ENCODE assay signal across 7 cellular contexts in the genomic region with DNA sequence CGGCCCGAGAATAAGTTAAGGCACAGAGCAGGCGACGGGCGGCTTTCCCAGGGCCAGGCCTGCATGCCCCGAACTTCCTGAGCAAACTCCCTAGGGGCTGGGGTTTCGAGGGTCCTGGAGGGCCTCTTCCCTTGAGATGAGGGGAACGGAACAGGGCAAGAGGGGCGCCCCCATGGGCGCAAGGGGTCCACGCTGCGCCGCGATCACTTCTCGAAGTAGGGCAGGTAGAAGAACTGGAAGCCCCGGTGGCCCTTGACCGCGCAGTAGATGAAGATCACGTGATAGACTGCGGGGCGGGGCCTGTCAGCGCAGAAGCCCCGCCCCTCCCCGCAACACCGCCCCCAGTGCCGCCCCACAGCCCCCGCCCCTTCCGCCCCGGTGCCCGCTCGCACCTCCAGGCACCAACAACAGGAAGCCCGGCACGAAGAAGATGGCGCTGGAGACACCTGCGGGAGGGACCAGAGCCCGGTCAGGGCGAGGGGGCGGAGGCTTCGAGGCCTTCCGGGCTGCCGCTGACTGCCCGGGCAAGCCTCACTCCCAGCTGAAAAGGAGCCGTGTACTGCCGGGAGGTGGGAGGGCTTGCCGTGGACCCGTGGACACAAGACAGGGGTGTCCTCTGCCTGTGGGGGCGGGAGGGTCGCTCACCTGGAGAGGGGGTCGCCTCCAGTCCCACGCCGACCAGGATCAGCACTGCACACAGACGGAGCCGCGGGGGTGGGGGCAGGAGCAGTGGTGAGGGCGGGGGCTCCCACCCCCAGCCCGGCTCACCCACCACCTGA. TPM values are rescaled to one million over a fixed set of nuclear protein-coding genes. Genes with fewer than 3 reads are reported as not detected.
DNase-seq lines count a peak whose midpoint lies in the region; ATAC-seq and TF ChIP-seq lines count a peak whose summit lies in the region.

No MANE protein-coding gene starts in this region.

- peaks cover 11% of the 10 kb centered on the region for H3K36me3 Mint-ChIP-seq in activated CD8-positive, alpha-beta T cell treated with anti-CD3 and anti-CD28 coated beads for 36 hours (ENCODE audit: low read depth)

- POLR2A ChIA-PET in activated CD8-positive, alpha-beta T cell treated with anti-CD3 and anti-CD28 coated beads for 36 hours (lab: Charles Lee), result interaction anchor here (0.7 to 7.2 kb wide), 12 partner anchors 12 to 119 kb away, joined by 3 to 83 read pairs (median 4); a partner anchor contains a TSS

- intact Hi-C loops in activated CD8-positive, alpha-beta T cell treated with anti-CD3 and anti-CD28 coated beads for 36 hours (cut with micrococcal nuclease), result no loop called here

- H3K27ac Mint-ChIP-seq in activated CD8-positive, alpha-beta T cell treated with anti-CD3 and anti-CD28 coated beads for 36 hours, result peak overlapping the region; percentile 93

- ATAC-seq in GM18868 (IDR thresholded peaks at IDR 0.05; ENCODE audit: unreplicated experiment), result peak; percentile 54
- peak; percentile 45 for ATAC-seq in HG03196 (IDR thresholded peaks at IDR 0.05; ENCODE audit: unreplicated experiment)
- peak; percentile 85 for ATAC-seq in activated CD8-positive, alpha-beta T cell treated with anti-CD3 and anti-CD28 coated beads for 36 hours

- no peaks in the 10 kb centered on the region for H3K27me3 Mint-ChIP-seq in activated CD8-positive, alpha-beta T cell treated with anti-CD3 and anti-CD28 coated beads for 36 hours

- DNase-seq in NCI-H69 (lab: John Stamatoyannopoulos, UW) (peak; percentile 95), medulla oblongata (ENCODE audit: extremely low spot score) (peak; percentile 72)
- DNase-seq in activated CD8-positive, alpha-beta T cell treated with anti-CD3 and anti-CD28 coated beads for 36 hours, result peak; percentile 96
- peak; percentile 84 for DNase-seq in effector CD8-positive, alpha-beta T cell (lab: John Stamatoyannopoulos, UW)
- DNase-seq in stimulated activated CD4-positive, alpha-beta T cell treated with anti-CD3 and anti-CD28 coated beads, TNF-alpha, amount 100 ng/mL, for 4 hours (ENCODE audit: low read depth in 3 of 3), result peak; percentile 79 to 89 (median 84)

- peak overlapping the region; percentile 88 for H3K4me3 Mint-ChIP-seq in activated CD8-positive, alpha-beta T cell treated with anti-CD3 and anti-CD28 coated beads for 36 hours

- CTCF ChIA-PET in activated CD8-positive, alpha-beta T cell treated with anti-CD3 and anti-CD28 coated beads for 36 hours (lab: Charles Lee), result interaction anchor here (0.5 to 1.7 kb wide), 3 partner anchors 14 to 113 kb away, joined by 3 to 8 read pairs (median 5); no protein-coding TSS in a partner anchor

- H3K9me3 Mint-ChIP-seq in activated CD8-positive, alpha-beta T cell treated with anti-CD3 and anti-CD28 coated beads for 36 hours, result no peaks in the 10 kb centered on the region

- no peak for TF ChIP-seq CTCF in activated CD8-positive, alpha-beta T cell treated with anti-CD3 and anti-CD28 coated beads for 36 hours (IDR thresholded peaks at IDR 0.05)

- H3K4me1 Mint-ChIP-seq in activated CD8-positive, alpha-beta T cell treated with anti-CD3 and anti-CD28 coated beads for 36 hours (ENCODE audit: low read depth), result peaks cover 34% of the 10 kb centered on the region

RNA-seq across cellular contexts. Expression of a gene that starts 4.5 kb away (rescaled TPM):
- 10 to 100 TPM; 56.0 to 59.2 TPM for total RNA-seq in activated CD8-positive, alpha-beta T cell treated with anti-CD3 and anti-CD28 coated beads for 36 hours

RNA-seq across cellular contexts. Expression of a gene that starts 9.4 kb away (rescaled TPM):
- total RNA-seq in activated CD8-positive, alpha-beta T cell treated with anti-CD3 and anti-CD28 coated beads for 36 hours, result 1 to 10 TPM in 1 of 2 experiments, under 1 TPM in 1; 0.83 to 1.4 TPM

RNA-seq across cellular contexts. Expression of a gene that starts 12.1 kb away (rescaled TPM):
- total RNA-seq in activated CD8-positive, alpha-beta T cell treated with anti-CD3 and anti-CD28 coated beads for 36 hours, result not detected

RNA-seq across cellular contexts. Expression of a gene that starts 18.2 kb away (rescaled TPM):
- 100 to 1,000 TPM; 145 to 146 TPM for total RNA-seq in activated CD8-positive, alpha-beta T cell treated with anti-CD3 and anti-CD28 coated beads for 36 hours

RNA-seq across cellular contexts. Expression of a gene that starts 21.3 kb away (rescaled TPM):
- total RNA-seq in activated CD8-positive, alpha-beta T cell treated with anti-CD3 and anti-CD28 coated beads for 36 hours, result 100 to 1,000 TPM; 254 to 276 TPM

Comparison
In these comparisons a context has a peak if more than half of its experiments do, and no peak if none do; other contexts are left out.
1. Peak in every context shown above with its lines: DNase-seq and ATAC-seq.